ENCODE assay signal across 11 cellular contexts in genomic region chr2:9143264-9143815, GRCh38.
DNase-seq lines count a peak whose midpoint lies in the region; ATAC-seq, FAIRE-seq and TF ChIP-seq lines count a peak whose summit lies in the region.
"Had no signal": no experiment of that assay in that cellular context is flagged by ENCODE, and none has a peak within 500 bp of the region (broad histone marks: within the 10 kb centered on the region; RNA-seq: fewer than 3 reads in every experiment).

No MANE protein-coding gene starts in this region.

- peak overlapping the region; percentile 74 for H3K4me2 ChIP-seq in GM12878 (ENCODE audit: control insufficient read depth, insufficient read depth)

- POLR2A ChIA-PET in GM12878 (lab: Charles Lee): interaction anchor here (0.6 to 1.1 kb wide), 2 partner anchors 330 to 1384 kb away, joined by 3 to 7 read pairs; no protein-coding TSS in a partner anchor

- H3K9me3 Mint-ChIP-seq in T-helper 2 cell treated with Interferon-gamma antibody and Interleukin-4, amounts not matched to agents 5 μg/mL and 100 μg/mL, for 36 hours: no peaks in the 10 kb centered on the region
- H3K9me3 Mint-ChIP-seq: T-helper 1 cell treated with Interleukin-12 subunit alpha and Interleukin-12 subunit beta and Interleukin-4 antibody, amounts not matched to agents 30 μg/mL and 1 μg/mL, for 36 hours had no signal

- no peak for TF ChIP-seq RAD21 in GM12878 (IDR thresholded peaks at IDR 0.05; ENCODE audit: insufficient read depth, low read depth, low read length)

- SMC1A ChIA-PET in GM12878 (lab: Charles Lee; ENCODE audit: uncharacterized antibody, unreplicated experiment): interaction anchor here (0.5 to 1.4 kb wide), 9 partner anchors 36 to 407 kb away, joined by 3 to 4 read pairs (median 3); no protein-coding TSS in a partner anchor

- H4K20me1 ChIP-seq in GM12878 (ENCODE audit: control insufficient read depth, insufficient read depth): no peaks in the 10 kb centered on the region

- in situ Hi-C loops in GM12878 (cut with MboI): loop anchor here (5.0 kb wide), 1 partner anchor 229 kb away; no protein-coding TSS in a partner anchor

- CTCF ChIA-PET in GM12878 (lab: Yijun Ruan, JAX): interaction anchor here (0.6 to 6.7 kb wide), 18 partner anchors 32 to 619 kb away, joined by 3 to 98 read pairs (median 3); no protein-coding TSS in a partner anchor

- H3K36me3 ChIP-seq in GM12878 (ENCODE audit: control insufficient read depth in 2 of 2, insufficient read depth in 2 of 2, low read length in 1 of 2) (no peaks in the 10 kb centered on the region), lower lobe of right lung (no peaks in the 10 kb centered on the region), thyroid gland (no peaks in the 10 kb centered on the region)

- ATAC-seq in GM12878 (no peak), lower lobe of right lung (no peak), GM18517 (IDR thresholded peaks at IDR 0.05; ENCODE audit: unreplicated experiment) (no peak), GM19324 (IDR thresholded peaks at IDR 0.05; ENCODE audit: low FRiP score, unreplicated experiment) (no peak)

- 40% methylated on average over 11 of the region's 11 CpGs for WGBS in GM12878 (ENCODE audit: insufficient coverage, insufficient replicate concordance, low lambda C conversion rate, missing lambda C conversion rate)
- WGBS in thyroid gland, 2 donors: 87 to 89% methylated on average over 11 of the region's 11 CpGs

- intact Hi-C loops in GM12878 (cut with micrococcal nuclease; ENCODE audit: unreplicated experiment): loop anchor here (2.0 to 10.0 kb wide), 3 partner anchors 64 to 191 kb away; partner anchors contain the start of genes ASAP2 and MBOAT2
- intact Hi-C loops in lower lobe of right lung (cut with DNase I): no loop called here
- intact Hi-C loops in thyroid gland (cut with DNase I): loop anchor here (5.0 kb wide), 2 partner anchors 64 to 194 kb away; partner anchors contain the start of gene ASAP2

- no peak for DNase-seq in T-helper 2 cell treated with Interferon-gamma antibody and Interleukin-4, amounts not matched to agents 5 μg/mL and 100 μg/mL, for 36 hours (ENCODE audit: low spot score)
- no peak for DNase-seq in T-helper 2 cell
- DNase-seq in GM12878 (ENCODE audit: low read depth, low spot score): no peak
- DNase-seq in lower lobe of right lung: no peak
- DNase-seq in thyroid gland: no peak
- DNase-seq in NCI-H2227 treated with DMSO at 0.1 percent for 48 hours (lab: John Stamatoyannopoulos, UW): no peak

- TF ChIP-seq EP300 in GM12878 (IDR thresholded peaks at IDR 0.05; ENCODE audit: borderline replicate concordance in 1 of 2, control insufficient read depth in 1 of 2, low read depth in 2 of 2, low read length in 2 of 2): no peak

- no peaks in the 10 kb centered on the region for H3K36me3 Mint-ChIP-seq in T-helper 2 cell treated with Interferon-gamma antibody and Interleukin-4, amounts not matched to agents 5 μg/mL and 100 μg/mL, for 36 hours (ENCODE audit: low read depth)

- H3K4me1 Mint-ChIP-seq in T-helper 2 cell treated with Interferon-gamma antibody and Interleukin-4, amounts not matched to agents 5 μg/mL and 100 μg/mL, for 36 hours (ENCODE audit: low read depth): no peaks in the 10 kb centered on the region

- no peak for FAIRE-seq in GM12878 (lab: Jason Lieb, UNC)
- FAIRE-seq: A204.1 had no signal

- no TSS peak for BruUV-seq in GM12878 (replicated peaks; lab: Mats Ljungman, UMichigan)

- TF ChIP-seq CTCF in GM12878 (IDR thresholded peaks at IDR 0.05 in 2 of 3, conservative IDR thresholded peaks at IDR 0.05 in 1 of 3; ENCODE audit: control insufficient read depth in 2 of 3, extremely low read depth in 1 of 3, insufficient read depth in 1 of 3, low read depth in 3 of 3, low read length in 3 of 3) (no peak), lower lobe of right lung (IDR thresholded peaks at IDR 0.05) (no peak), thyroid gland (IDR thresholded peaks at IDR 0.05) (no peak)

- no peak overlapping the region for H3K27ac Mint-ChIP-seq in T-helper 2 cell treated with Interferon-gamma antibody and Interleukin-4, amounts not matched to agents 5 μg/mL and 100 μg/mL, for 36 hours

- H3K27me3 ChIP-seq in GM12878 (replicated peaks in 1 of 2; ENCODE audit: control insufficient read depth in 2 of 2, insufficient read depth in 2 of 2, low read length in 1 of 2) (no peaks in the 10 kb centered on the region; a peak in 1 of 4 replicates), lower lobe of right lung (ENCODE audit: low read depth) (no peaks in the 10 kb centered on the region), thyroid gland (no peaks in the 10 kb centered on the region)

- RAD21 ChIA-PET in GM12878 (lab: Charles Lee; ENCODE audit: unreplicated experiment): interaction anchor here (0.5 to 2.5 kb wide), 7 partner anchors 186 to 765 kb away, joined by 3 to 15 read pairs (median 3); no protein-coding TSS in a partner anchor

- no peak overlapping the region for H2AFZ ChIP-seq in GM12878 (ENCODE audit: control insufficient read depth, low read depth, low read length)

- no peak overlapping the region for H3K9ac ChIP-seq in GM12878 (ENCODE audit: control insufficient read depth, insufficient read depth, low read length)

- no peaks in the 10 kb centered on the region for H3K4me1 ChIP-seq in GM12878 (ENCODE audit: control insufficient read depth, insufficient read depth, low read length)
- peaks cover 22% of the 10 kb centered on the region for H3K4me1 ChIP-seq in lower lobe of right lung
- peaks cover 0 to 23% of the 10 kb centered on the region in 2 donors for H3K4me1 ChIP-seq in thyroid gland

- H3K27me3 Mint-ChIP-seq in T-helper 2 cell treated with Interferon-gamma antibody and Interleukin-4, amounts not matched to agents 5 μg/mL and 100 μg/mL, for 36 hours (ENCODE audit: low read depth): peaks cover 18% of the 10 kb centered on the region

- no peak overlapping the region for H3K27ac ChIP-seq in GM12878 (ENCODE audit: control insufficient read depth, insufficient read depth)
- peak overlapping the region; percentile 25 for H3K27ac ChIP-seq in lower lobe of right lung
- H3K27ac ChIP-seq in thyroid gland: peak overlapping the region in 2 of 3 donors; percentile 8 to 46
- H3K27ac ChIP-seq: HL-60 had no signal

- H3K79me2 ChIP-seq in GM12878 (ENCODE audit: control insufficient read depth, insufficient read depth, low read length): no peaks in the 10 kb centered on the region

- H3K9me3 ChIP-seq in GM12878 (replicated peaks; ENCODE audit: control insufficient read depth, insufficient read depth, low read length) (no peaks in the 10 kb centered on the region), lower lobe of right lung (no peaks in the 10 kb centered on the region), thyroid gland (no peaks in the 10 kb centered on the region)

- H3K4me3 ChIP-seq in GM12878 (no peak overlapping the region), lower lobe of right lung (peak overlapping the region; percentile 31), thyroid gland (replicated peaks in 1 of 3) (no peak overlapping the region)

- H3K4me3 Mint-ChIP-seq in T-helper 2 cell treated with Interferon-gamma antibody and Interleukin-4, amounts not matched to agents 5 μg/mL and 100 μg/mL, for 36 hours: peak overlapping the region; percentile 37
- H3K4me3 Mint-ChIP-seq: T-helper 1 cell treated with Interleukin-12 subunit alpha and Interleukin-12 subunit beta and Interleukin-4 antibody, amounts not matched to agents 30 μg/mL and 1 μg/mL, for 36 hours had no signal

- TF ChIP-seq POLR2A in GM12878 (IDR thresholded peaks at IDR 0.05; ENCODE audit: low read depth, low read length) (no peak), thyroid gland (IDR thresholded peaks at IDR 0.05) (no peak)

TF ChIP-seq in GM12878, 131 proteins besides CTCF, POLR2A, EP300 and RAD21:
- TF ChIP-seq IRF4 (IDR thresholded peaks at IDR 0.05; ENCODE audit: low read depth, low read length): no peak
